2 cellular contexts compared by ENCODE assay signal in the genomic region with DNA sequence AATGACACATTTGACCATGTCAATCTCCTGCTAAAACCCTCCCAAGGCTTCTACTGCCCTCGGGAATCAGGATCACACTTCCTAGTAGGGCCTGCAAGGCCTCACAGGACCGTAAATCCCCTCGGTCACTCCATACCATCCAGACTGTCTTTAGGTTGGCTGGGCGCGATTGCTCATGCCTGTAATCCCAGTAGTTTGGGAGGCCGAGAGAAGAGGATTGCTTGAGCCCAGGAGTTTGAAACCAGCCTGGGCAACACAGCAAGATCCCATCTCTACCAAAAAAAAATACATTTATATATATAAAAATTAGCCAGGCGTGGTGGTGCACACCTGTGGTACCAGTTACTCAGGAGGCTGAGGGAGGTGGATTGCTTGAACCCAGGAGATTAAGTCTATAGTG.
A peak's percentile ranks its signal among the peaks of the same experiment; 100 is the strongest.
TF ChIP-seq lines count a peak whose summit lies in the region.

No MANE protein-coding gene starts in this region.

TF ChIP-seq in WTC11, 78 proteins besides CTCF, POLR2A, EP300 and RAD21:
- TF ChIP-seq EMX1 (CRISPR knock-in tag; IDR thresholded peaks at IDR 0.05) (no peak), SMAD4 (CRISPR knock-in tag; IDR thresholded peaks at IDR 0.05) (no peak), ZNF396 (CRISPR knock-in tag; IDR thresholded peaks at IDR 0.05; ENCODE audit: borderline replicate concordance) (no peak), ZNF121 (CRISPR knock-in tag; IDR thresholded peaks at IDR 0.05) (peak; percentile 50; the same call in 1 of the 2 replicates), FOXJ3 (CRISPR knock-in tag; IDR thresholded peaks at IDR 0.05; ENCODE audit: borderline replicate concordance) (no peak)
- TF ChIP-seq, protein P1, sequence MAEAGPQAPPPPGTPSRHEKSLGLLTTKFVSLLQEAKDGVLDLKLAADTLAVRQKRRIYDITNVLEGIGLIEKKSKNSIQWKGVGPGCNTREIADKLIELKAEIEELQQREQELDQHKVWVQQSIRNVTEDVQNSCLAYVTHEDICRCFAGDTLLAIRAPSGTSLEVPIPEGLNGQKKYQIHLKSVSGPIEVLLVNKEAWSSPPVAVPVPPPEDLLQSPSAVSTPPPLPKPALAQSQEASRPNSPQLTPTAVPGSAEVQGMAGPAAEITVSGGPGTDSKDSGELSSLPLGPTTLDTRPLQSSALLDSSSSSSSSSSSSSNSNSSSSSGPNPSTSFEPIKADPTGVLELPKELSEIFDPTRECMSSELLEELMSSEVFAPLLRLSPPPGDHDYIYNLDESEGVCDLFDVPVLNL (CRISPR knock-in tag; IDR thresholded peaks at IDR 0.05; ENCODE audit: borderline replicate concordance, low read depth), result no peak
- TF ChIP-seq, protein P2, sequence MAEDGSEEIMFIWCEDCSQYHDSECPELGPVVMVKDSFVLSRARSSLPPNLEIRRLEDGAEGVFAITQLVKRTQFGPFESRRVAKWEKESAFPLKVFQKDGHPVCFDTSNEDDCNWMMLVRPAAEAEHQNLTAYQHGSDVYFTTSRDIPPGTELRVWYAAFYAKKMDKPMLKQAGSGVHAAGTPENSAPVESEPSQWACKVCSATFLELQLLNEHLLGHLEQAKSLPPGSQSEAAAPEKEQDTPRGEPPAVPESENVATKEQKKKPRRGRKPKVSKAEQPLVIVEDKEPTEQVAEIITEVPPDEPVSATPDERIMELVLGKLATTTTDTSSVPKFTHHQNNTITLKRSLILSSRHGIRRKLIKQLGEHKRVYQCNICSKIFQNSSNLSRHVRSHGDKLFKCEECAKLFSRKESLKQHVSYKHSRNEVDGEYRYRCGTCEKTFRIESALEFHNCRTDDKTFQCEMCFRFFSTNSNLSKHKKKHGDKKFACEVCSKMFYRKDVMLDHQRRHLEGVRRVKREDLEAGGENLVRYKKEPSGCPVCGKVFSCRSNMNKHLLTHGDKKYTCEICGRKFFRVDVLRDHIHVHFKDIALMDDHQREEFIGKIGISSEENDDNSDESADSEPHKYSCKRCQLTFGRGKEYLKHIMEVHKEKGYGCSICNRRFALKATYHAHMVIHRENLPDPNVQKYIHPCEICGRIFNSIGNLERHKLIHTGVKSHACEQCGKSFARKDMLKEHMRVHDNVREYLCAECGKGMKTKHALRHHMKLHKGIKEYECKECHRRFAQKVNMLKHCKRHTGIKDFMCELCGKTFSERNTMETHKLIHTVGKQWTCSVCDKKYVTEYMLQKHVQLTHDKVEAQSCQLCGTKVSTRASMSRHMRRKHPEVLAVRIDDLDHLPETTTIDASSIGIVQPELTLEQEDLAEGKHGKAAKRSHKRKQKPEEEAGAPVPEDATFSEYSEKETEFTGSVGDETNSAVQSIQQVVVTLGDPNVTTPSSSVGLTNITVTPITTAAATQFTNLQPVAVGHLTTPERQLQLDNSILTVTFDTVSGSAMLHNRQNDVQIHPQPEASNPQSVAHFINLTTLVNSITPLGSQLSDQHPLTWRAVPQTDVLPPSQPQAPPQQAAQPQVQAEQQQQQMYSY (CRISPR knock-in tag; IDR thresholded peaks at IDR 0.05), result no peak
- TF ChIP-seq, protein P3, sequence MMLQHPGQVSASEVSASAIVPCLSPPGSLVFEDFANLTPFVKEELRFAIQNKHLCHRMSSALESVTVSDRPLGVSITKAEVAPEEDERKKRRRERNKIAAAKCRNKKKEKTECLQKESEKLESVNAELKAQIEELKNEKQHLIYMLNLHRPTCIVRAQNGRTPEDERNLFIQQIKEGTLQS (CRISPR knock-in tag; conservative IDR thresholded peaks at IDR 0.05), result no peak

TF ChIP-seq in K562, 482 proteins besides CTCF, POLR2A, EP300 and RAD21:
- TF ChIP-seq, protein P4, sequence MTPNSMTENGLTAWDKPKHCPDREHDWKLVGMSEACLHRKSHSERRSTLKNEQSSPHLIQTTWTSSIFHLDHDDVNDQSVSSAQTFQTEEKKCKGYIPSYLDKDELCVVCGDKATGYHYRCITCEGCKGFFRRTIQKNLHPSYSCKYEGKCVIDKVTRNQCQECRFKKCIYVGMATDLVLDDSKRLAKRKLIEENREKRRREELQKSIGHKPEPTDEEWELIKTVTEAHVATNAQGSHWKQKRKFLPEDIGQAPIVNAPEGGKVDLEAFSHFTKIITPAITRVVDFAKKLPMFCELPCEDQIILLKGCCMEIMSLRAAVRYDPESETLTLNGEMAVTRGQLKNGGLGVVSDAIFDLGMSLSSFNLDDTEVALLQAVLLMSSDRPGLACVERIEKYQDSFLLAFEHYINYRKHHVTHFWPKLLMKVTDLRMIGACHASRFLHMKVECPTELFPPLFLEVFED (CRISPR knock-in tag; conservative IDR thresholded peaks at IDR 0.05), result no peak
- peak; percentile 85 for TF ChIP-seq ZNF121 (CRISPR knock-in tag; conservative IDR thresholded peaks at IDR 0.05)
